ENCODE assay signal across 17 cellular contexts in genomic region chr1:79198841-79199240, GRCh38.
A peak's percentile ranks its signal among the peaks of the same experiment; 100 is the strongest.
DNase-seq lines count a peak whose midpoint lies in the region; ATAC-seq and TF ChIP-seq lines count a peak whose summit lies in the region.
"Had no signal": no experiment of that assay in that cellular context is flagged by ENCODE, and none has a peak within 500 bp of the region (broad histone marks: within the 10 kb centered on the region; RNA-seq: fewer than 3 reads in every experiment).

No MANE protein-coding gene starts in this region.

- H3K4me3 Mint-ChIP-seq in natural killer cell: no peak overlapping the region
- H3K4me3 Mint-ChIP-seq: activated naive CD8-positive, alpha-beta T cell treated with anti-CD3 and anti-CD28 coated beads for 36 hours had no signal

- H3K4me3 ChIP-seq in astrocyte of the spinal cord (ENCODE audit: low read depth, low read length): no peak overlapping the region
- H3K4me3 ChIP-seq: stomach had no signal

- TF ChIP-seq CTCF in astrocyte of the spinal cord (IDR thresholded peaks at IDR 0.05; ENCODE audit: low read depth, low read length): no peak
- no peak for TF ChIP-seq CTCF in natural killer cell (IDR thresholded peaks at IDR 0.05)

- no peaks in the 10 kb centered on the region for H3K36me3 Mint-ChIP-seq in natural killer cell
- H3K36me3 Mint-ChIP-seq: activated naive CD8-positive, alpha-beta T cell treated with anti-CD3 and anti-CD28 coated beads for 36 hours had no signal

- intact Hi-C loops in natural killer cell (cut with micrococcal nuclease): no loop called here

- in situ Hi-C loops in astrocyte of the spinal cord (cut with HindIII; ENCODE audit: low sequenced_read_pairs): no loop called here

- peaks cover 5 to 7% of the 10 kb centered on the region in 2 donors for H3K9me3 Mint-ChIP-seq in natural killer cell

- DNase-seq in AG08395 (ENCODE audit: low spot score) (peak; percentile 56), HS-5 (ENCODE audit: low read depth) (peak; percentile 16), astrocyte of the spinal cord (ENCODE audit: low read depth, low spot score) (peak; percentile 62), kidney glomerular epithelial cell (lab: John Stamatoyannopoulos, UW) (peak; percentile 7), NCI-H748 treated with DMSO at 0.1 percent for 48 hours (lab: John Stamatoyannopoulos, UW) (no peak), natural killer cell (no peak)
- DNase-seq in activated CD4-positive, alpha-beta T cell treated with anti-CD3 and anti-CD28 coated beads for 1 hour: no peak
- DNase-seq: activated CD4-positive, alpha-beta T cell treated with anti-CD3 and anti-CD28 coated beads for 4 hours; activated naive CD8-positive, alpha-beta T cell treated with anti-CD3 and anti-CD28 coated beads for 36 hours; BE2C; DMS153; NCI-H1694; NCI-H524; nucleus accumbens; stimulated activated CD4-positive, alpha-beta T cell treated with anti-CD3 and anti-CD28 coated beads, Interleukin-12 subunit alpha, Interleukin-12 subunit beta, amount 100 ng/mL, for 4 hours; stomach had no signal

- no peaks in the 10 kb centered on the region for H3K4me1 Mint-ChIP-seq in natural killer cell
- H3K4me1 Mint-ChIP-seq: activated naive CD8-positive, alpha-beta T cell treated with anti-CD3 and anti-CD28 coated beads for 36 hours had no signal

- no peaks in the 10 kb centered on the region for H3K27me3 Mint-ChIP-seq in natural killer cell (ENCODE audit: low read depth in 2 of 2)
- H3K27me3 Mint-ChIP-seq: activated naive CD8-positive, alpha-beta T cell treated with anti-CD3 and anti-CD28 coated beads for 36 hours had no signal

- no peak for ATAC-seq in GM21619 (IDR thresholded peaks at IDR 0.05; ENCODE audit: unreplicated experiment)
- no peak for ATAC-seq in natural killer cell

- H3K27ac Mint-ChIP-seq in natural killer cell: no peak overlapping the region
- H3K27ac Mint-ChIP-seq: activated naive CD8-positive, alpha-beta T cell treated with anti-CD3 and anti-CD28 coated beads for 36 hours had no signal

Comparison
In these comparisons a context has a peak if more than half of its experiments do, and no peak if none do; other contexts are left out.
1. DNase-seq: peak in AG08395 (single experiment), HS-5 (single experiment), astrocyte of the spinal cord (single experiment) and kidney glomerular epithelial cell (single experiment); none in NCI-H748 treated with DMSO at 0.1 percent for 48 hours (single experiment), activated CD4-positive, alpha-beta T cell treated with anti-CD3 and anti-CD28 coated beads for 1 hour (single experiment) and natural killer cell (single experiment).